Comparison of ENCODE assay signal across 29 cellular contexts in genomic region chr1:63882048-63882704, GRCh38.
DNase-seq lines count a peak whose midpoint lies in the region; ATAC-seq and TF ChIP-seq lines count a peak whose summit lies in the region.
"Had no signal": no experiment of that assay in that cellular context is flagged by ENCODE, and none has a peak within 500 bp of the region (broad histone marks: within the 10 kb centered on the region; RNA-seq: fewer than 3 reads in every experiment).

No MANE protein-coding gene starts in this region.

- no peak for TF ChIP-seq CTCF in Panc1 (IDR thresholded peaks at IDR 0.05)
- no peak for TF ChIP-seq CTCF in fibroblast of villous mesenchyme (IDR thresholded peaks at IDR 0.05; ENCODE audit: insufficient read depth, low read depth, low read length)

- H3K27ac Mint-ChIP-seq in activated CD4-positive, alpha-beta T cell treated with anti-CD3 and anti-CD28 coated beads for 36 hours: no peak overlapping the region
- H3K27ac Mint-ChIP-seq in stimulated activated effector memory CD8-positive, alpha-beta T cell treated with anti-CD3 and anti-CD28 coated beads, Interleukin-12 subunit alpha, Interleukin-12 subunit beta, amount 100 ng/mL, for 72 hours: no peak overlapping the region
- H3K27ac Mint-ChIP-seq: activated naive CD4-positive, alpha-beta T cell treated with anti-CD3 and anti-CD28 coated beads, Interleukin-2, amount 10 ng/mL, durations not matched to agents 7 days and 5 days; activated T-helper 1 cell treated with anti-CD3 and anti-CD28 coated beads, Interleukin-12 subunit alpha, Interleukin-12 subunit beta, Interleukin-2, Interleukin-4 antibody, amounts not matched to agents 30 ng/mL and 10 ng/mL and 1 ng/mL, durations not matched to agents 14 hours and 24 hours and 36 hours; T-helper 1 cell treated with Interleukin-12 subunit alpha and Interleukin-12 subunit beta and Interleukin-4 antibody, amounts not matched to agents 30 μg/mL and 1 μg/mL, for 36 hours had no signal

- H3K9me3 ChIP-seq in Panc1 (ENCODE audit: control insufficient read depth, insufficient read depth, low read depth, low read length): no peaks in the 10 kb centered on the region
- H3K9me3 ChIP-seq: adrenal gland, BLaER1, body of pancreas, neutrophil, upper lobe of left lung had no signal

- intact Hi-C loops in Panc1 (cut with micrococcal nuclease; ENCODE audit: unreplicated experiment): no loop called here
- intact Hi-C loops in activated CD4-positive, alpha-beta T cell treated with anti-CD3 and anti-CD28 coated beads for 36 hours (cut with DNase I, micrococcal nuclease): no loop called here

- no peak overlapping the region for H3K4me3 ChIP-seq in Panc1 (ENCODE audit: low read depth in 2 of 2, low read length in 2 of 2)
- no peak overlapping the region for H3K4me3 ChIP-seq in fibroblast of villous mesenchyme (ENCODE audit: low read depth, low read length)
- no peak overlapping the region for H3K4me3 ChIP-seq in rectal smooth muscle tissue (ENCODE audit: low read length)
- H3K4me3 ChIP-seq: adrenal gland, BLaER1, body of pancreas, GM12878, upper lobe of left lung had no signal

- no peaks in the 10 kb centered on the region for H3K36me3 Mint-ChIP-seq in activated CD4-positive, alpha-beta T cell treated with anti-CD3 and anti-CD28 coated beads for 36 hours (ENCODE audit: low read depth)
- no peaks in the 10 kb centered on the region for H3K36me3 Mint-ChIP-seq in stimulated activated effector memory CD8-positive, alpha-beta T cell treated with anti-CD3 and anti-CD28 coated beads, Interleukin-12 subunit alpha, Interleukin-12 subunit beta, amount 100 ng/mL, for 72 hours
- H3K36me3 Mint-ChIP-seq: activated naive CD4-positive, alpha-beta T cell treated with anti-CD3 and anti-CD28 coated beads, Interleukin-2, amount 10 ng/mL, durations not matched to agents 7 days and 5 days; naive B cell had no signal

- ATAC-seq in Panc1: no peak
- no peak for ATAC-seq in activated CD4-positive, alpha-beta T cell treated with anti-CD3 and anti-CD28 coated beads for 36 hours
- ATAC-seq in stimulated activated effector memory CD8-positive, alpha-beta T cell treated with anti-CD3 and anti-CD28 coated beads, Interleukin-12 subunit alpha, Interleukin-12 subunit beta, amount 100 ng/mL, for 72 hours: no peak
- ATAC-seq: activated CD4-positive, CD25-positive, alpha-beta regulatory T cell treated with anti-CD3 and anti-CD28 coated beads, Interleukin-2, amount 50 U/mL, for 24 hours; body of pancreas; GM12878; SK-N-SH treated with all-trans-retinoic acid at 6 μM for 48 hours had no signal

- POLR2A ChIA-PET in Panc1 (lab: Charles Lee): no interaction called here
- POLR2A ChIA-PET in activated CD4-positive, alpha-beta T cell treated with anti-CD3 and anti-CD28 coated beads for 36 hours (lab: Charles Lee): no interaction called here

- CTCF ChIA-PET in Panc1 (lab: Charles Lee): no interaction called here
- CTCF ChIA-PET in activated CD4-positive, alpha-beta T cell treated with anti-CD3 and anti-CD28 coated beads for 36 hours (lab: Charles Lee): no interaction called here

- peak overlapping the region; percentile 7; the same call in 1 of the 2 replicates for H3K27ac ChIP-seq in Panc1 (ENCODE audit: low read length)
- H3K27ac ChIP-seq in layer of hippocampus (ENCODE audit: low read depth, low read length): peak overlapping the region; percentile 19
- peak overlapping the region; percentile 43 for H3K27ac ChIP-seq in rectal smooth muscle tissue (ENCODE audit: low read depth, low read length)
- H3K27ac ChIP-seq: adrenal gland, BLaER1, body of pancreas, HL-60, neutrophil, upper lobe of left lung had no signal

- H3K27me3 ChIP-seq in Panc1 (ENCODE audit: control insufficient read depth, insufficient read depth, low read length) (no peaks in the 10 kb centered on the region), layer of hippocampus (ENCODE audit: control insufficient read depth, insufficient read depth, low read length) (no peaks in the 10 kb centered on the region), rectal smooth muscle tissue (ENCODE audit: control insufficient read depth, insufficient read depth, low read length) (no peaks in the 10 kb centered on the region)
- H3K27me3 ChIP-seq: adrenal gland, BLaER1, body of pancreas, neutrophil, upper lobe of left lung had no signal

- no peak overlapping the region for H3K9ac ChIP-seq in rectal smooth muscle tissue (ENCODE audit: low read length)
- H3K9ac ChIP-seq: BLaER1 had no signal

- H3K4me1 ChIP-seq in Panc1 (ENCODE audit: control insufficient read depth, insufficient read depth, low read length): peaks cover 44% of the 10 kb centered on the region
- H3K4me1 ChIP-seq in rectal smooth muscle tissue (ENCODE audit: control insufficient read depth, insufficient read depth, low read length): peaks cover 18% of the 10 kb centered on the region
- H3K4me1 ChIP-seq: adrenal gland had no signal

- no peaks in the 10 kb centered on the region for H3K27me3 Mint-ChIP-seq in activated CD4-positive, alpha-beta T cell treated with anti-CD3 and anti-CD28 coated beads for 36 hours

- H3K4me1 Mint-ChIP-seq in activated CD4-positive, alpha-beta T cell treated with anti-CD3 and anti-CD28 coated beads for 36 hours: no peaks in the 10 kb centered on the region
- H3K4me1 Mint-ChIP-seq in stimulated activated effector memory CD8-positive, alpha-beta T cell treated with anti-CD3 and anti-CD28 coated beads, Interleukin-12 subunit alpha, Interleukin-12 subunit beta, amount 100 ng/mL, for 72 hours: no peaks in the 10 kb centered on the region
- H3K4me1 Mint-ChIP-seq: activated naive CD4-positive, alpha-beta T cell treated with anti-CD3 and anti-CD28 coated beads, Interleukin-2, amount 10 ng/mL, durations not matched to agents 7 days and 5 days; naive B cell had no signal

- DNase-seq in Panc1 (ENCODE audit: low read depth, low spot score): no peak
- peak; percentile 28 for DNase-seq in fibroblast of villous mesenchyme (ENCODE audit: low read depth)
- no peak for DNase-seq in activated CD4-positive, alpha-beta T cell treated with anti-CD3 and anti-CD28 coated beads for 36 hours
- no peak for DNase-seq in DMS53 (lab: John Stamatoyannopoulos, UW)
- no peak for DNase-seq in stimulated activated effector memory CD8-positive, alpha-beta T cell treated with anti-CD3 and anti-CD28 coated beads, Interleukin-12 subunit alpha, Interleukin-12 subunit beta, amount 100 ng/mL, for 72 hours (ENCODE audit: low spot score in 2 of 2)
- DNase-seq in NCI-H2081 (lab: John Stamatoyannopoulos, UW): no peak
- DNase-seq: activated CD4-positive, alpha-beta T cell treated with anti-CD3 and anti-CD28 coated beads, Interleukin-2, amount 50 U/mL, for 48 hours; activated naive CD4-positive, alpha-beta T cell treated with anti-CD3 and anti-CD28 coated beads, Interleukin-2, amount 10 ng/mL, durations not matched to agents 7 days and 5 days; adrenal gland; body of pancreas; DMS153; H7; naive B cell; NCI-H1930; NCI-H526; NK-92 treated with Interleukin-12 subunit alpha and Interleukin-12 subunit beta, amount 100 ng/mL, for 24 hours; stimulated activated CD4-positive, alpha-beta T cell treated with anti-CD3 and anti-CD28 coated beads, Interleukin-15, amount 100 ng/mL, for 24 hours; stimulated activated CD4-positive, alpha-beta T cell treated with anti-CD3 and anti-CD28 coated beads, Interleukin-4, amount 100 ng/mL, for 4 hours; upper lobe of left lung had no signal

- H3K9me3 Mint-ChIP-seq in activated CD4-positive, alpha-beta T cell treated with anti-CD3 and anti-CD28 coated beads for 36 hours (ENCODE audit: low read depth): no peaks in the 10 kb centered on the region
- no peaks in the 10 kb centered on the region for H3K9me3 Mint-ChIP-seq in stimulated activated effector memory CD8-positive, alpha-beta T cell treated with anti-CD3 and anti-CD28 coated beads, Interleukin-12 subunit alpha, Interleukin-12 subunit beta, amount 100 ng/mL, for 72 hours
- H3K9me3 Mint-ChIP-seq: activated naive CD4-positive, alpha-beta T cell treated with anti-CD3 and anti-CD28 coated beads, Interleukin-2, amount 10 ng/mL, durations not matched to agents 7 days and 5 days; activated T-helper 1 cell treated with anti-CD3 and anti-CD28 coated beads, Interleukin-12 subunit alpha, Interleukin-12 subunit beta, Interleukin-2, Interleukin-4 antibody, amounts not matched to agents 30 ng/mL and 10 ng/mL and 1 ng/mL, durations not matched to agents 14 hours and 24 hours and 36 hours; naive B cell; T-helper 1 cell treated with Interleukin-12 subunit alpha and Interleukin-12 subunit beta and Interleukin-4 antibody, amounts not matched to agents 30 μg/mL and 1 μg/mL, for 36 hours had no signal

- no TSS peak for BruUV-seq in Panc1 (replicated peaks; lab: Mats Ljungman, UMichigan)

- in situ Hi-C loops in Panc1 (cut with HindIII; ENCODE audit: low pct_unique_long_range_greater_than_20kb, low sequenced_read_pairs): no loop called here

- H3K36me3 ChIP-seq in Panc1 (ENCODE audit: control insufficient read depth, insufficient read depth, low read length) (no peaks in the 10 kb centered on the region), rectal smooth muscle tissue (ENCODE audit: control insufficient read depth, insufficient read depth, low read length) (no peaks in the 10 kb centered on the region)
- H3K36me3 ChIP-seq: adrenal gland, BLaER1, neutrophil, upper lobe of left lung had no signal

- no peak overlapping the region for H3K4me3 Mint-ChIP-seq in activated CD4-positive, alpha-beta T cell treated with anti-CD3 and anti-CD28 coated beads for 36 hours
- no peak overlapping the region for H3K4me3 Mint-ChIP-seq in stimulated activated effector memory CD8-positive, alpha-beta T cell treated with anti-CD3 and anti-CD28 coated beads, Interleukin-12 subunit alpha, Interleukin-12 subunit beta, amount 100 ng/mL, for 72 hours
- H3K4me3 Mint-ChIP-seq: activated naive CD4-positive, alpha-beta T cell treated with anti-CD3 and anti-CD28 coated beads, Interleukin-2, amount 10 ng/mL, durations not matched to agents 7 days and 5 days; activated T-helper 1 cell treated with anti-CD3 and anti-CD28 coated beads, Interleukin-12 subunit alpha, Interleukin-12 subunit beta, Interleukin-2, Interleukin-4 antibody, amounts not matched to agents 30 ng/mL and 10 ng/mL and 1 ng/mL, durations not matched to agents 14 hours and 24 hours and 36 hours; naive B cell; T-helper 1 cell treated with Interleukin-12 subunit alpha and Interleukin-12 subunit beta and Interleukin-4 antibody, amounts not matched to agents 30 μg/mL and 1 μg/mL, for 36 hours had no signal
